In genomic region chr1:162561616-162562451, GRCh38 we compare ENCODE assay signal across 8 cellular contexts. TPM values are rescaled to one million over a fixed set of nuclear protein-coding genes. Genes with fewer than 3 reads are reported as not detected.
DNase-seq lines count a peak whose midpoint lies in the region; ATAC-seq and TF ChIP-seq lines count a peak whose summit lies in the region.

UAP1 (plus strand) TSS chr1:162561722; CDS start chr1:162566069, 4,347 bp downstream.

- intact Hi-C loops in colonic mucosa (cut with DNase I) (no loop called here), lower leg skin (cut with DNase I; ENCODE audit: low total_unique reads) (no loop called here)

- DNase-seq in stimulated activated CD8-positive, alpha-beta memory T cell treated with anti-CD3 and anti-CD28 coated beads, Interleukin-12 subunit alpha, Interleukin-12 subunit beta, amount 100 ng/mL, for 1 hour (ENCODE audit: low read depth), result peak; percentile 23
- no peak for DNase-seq in stimulated activated CD8-positive, alpha-beta memory T cell treated with anti-CD3 and anti-CD28 coated beads, Interleukin-4, amount 100 ng/mL, for 48 hours
- DNase-seq in RKO (ENCODE audit: low spot score) (peak; percentile 69), colonic mucosa (peak; percentile 47), lower leg skin (ENCODE audit: low spot score in 2 of 2) (peak in 1 of 2 donors; percentile 91), SHP77 treated with DMSO at 0.1 percent for 48 hours (lab: John Stamatoyannopoulos, UW) (no peak)
- DNase-seq in stimulated activated naive CD8-positive, alpha-beta T cell treated with anti-CD3 and anti-CD28 coated beads, Interleukin-15, amount 100 ng/mL, for 72 hours, result no peak

- ATAC-seq in HG02938 (IDR thresholded peaks at IDR 0.05; ENCODE audit: unreplicated experiment), result peak; percentile 34
- ATAC-seq in stimulated activated naive CD8-positive, alpha-beta T cell treated with anti-CD3 and anti-CD28 coated beads, Interleukin-15, amount 100 ng/mL, for 72 hours, result peak; percentile 68

- peak within 1 kb of the TSS; percentile 94 to 97 for H3K27ac Mint-ChIP-seq in stimulated activated naive CD8-positive, alpha-beta T cell treated with anti-CD3 and anti-CD28 coated beads, Interleukin-15, amount 100 ng/mL, for 72 hours

- no peaks in the 10 kb centered on the region for H3K36me3 ChIP-seq in colonic mucosa

- H3K4me1 ChIP-seq in colonic mucosa, result peaks cover 6% of the 10 kb centered on the region

- peak within 1 kb of the TSS; percentile 90 for H3K4me3 ChIP-seq in colonic mucosa
- H3K4me3 ChIP-seq in lower leg skin (ENCODE audit: low read depth, poor library complexity, severe bottlenecking), result peak within 1 kb of the TSS; percentile 64

- peak within 1 kb of the TSS; percentile 96 to 98 for H3K9ac ChIP-seq in colonic mucosa (ENCODE audit: low read depth in 2 of 2, low read length in 2 of 2)

- 1 to 2% methylated on average over 10 to 47 of the region's 69 CpGs for WGBS in lower leg skin, 2 donors

- H3K9me3 ChIP-seq in colonic mucosa, result no peaks in the 10 kb centered on the region

- no peaks in the 10 kb centered on the region for H3K27me3 ChIP-seq in colonic mucosa

- H3K4me1 Mint-ChIP-seq in stimulated activated naive CD8-positive, alpha-beta T cell treated with anti-CD3 and anti-CD28 coated beads, Interleukin-15, amount 100 ng/mL, for 72 hours, result peaks cover 53% of the 10 kb centered on the region

- no peaks in the 10 kb centered on the region for H3K27me3 Mint-ChIP-seq in stimulated activated naive CD8-positive, alpha-beta T cell treated with anti-CD3 and anti-CD28 coated beads, Interleukin-15, amount 100 ng/mL, for 72 hours

- H3K4me3 Mint-ChIP-seq in stimulated activated naive CD8-positive, alpha-beta T cell treated with anti-CD3 and anti-CD28 coated beads, Interleukin-15, amount 100 ng/mL, for 72 hours, result peak within 1 kb of the TSS; percentile 89 to 99

- no peaks in the 10 kb centered on the region for H3K9me3 Mint-ChIP-seq in stimulated activated naive CD8-positive, alpha-beta T cell treated with anti-CD3 and anti-CD28 coated beads, Interleukin-15, amount 100 ng/mL, for 72 hours

- no peak for TF ChIP-seq CTCF in colonic mucosa (IDR thresholded peaks at IDR 0.05)
- no peak for TF ChIP-seq CTCF in lower leg skin (IDR thresholded peaks at IDR 0.05)

- peak in 1 of 2 donors; percentile 84 for TF ChIP-seq POLR2A in lower leg skin (IDR thresholded peaks at IDR 0.05)

- peak within 1 kb of the TSS; percentile 98 for H3K27ac ChIP-seq in colonic mucosa

RNA-seq across cellular contexts. Expression of gene UAP1, which starts in this region (rescaled TPM):
- total RNA-seq in colonic mucosa (100 to 1,000 TPM in 1 of 2 donors, 10 to 100 TPM in 1; 79.5 to 144 TPM), lower leg skin (10 to 100 TPM; 29.6 to 40.0 (median 31.3) TPM)

Comparison
In these comparisons a context has a peak if more than half of its experiments do, and no peak if none do; other contexts are left out.
1. DNase-seq: peak in stimulated activated CD8-positive, alpha-beta memory T cell treated with anti-CD3 and anti-CD28 coated beads, Interleukin-12 subunit alpha, Interleukin-12 subunit beta, amount 100 ng/mL, for 1 hour (single experiment), RKO (single experiment) and colonic mucosa (single experiment); none in stimulated activated CD8-positive, alpha-beta memory T cell treated with anti-CD3 and anti-CD28 coated beads, Interleukin-4, amount 100 ng/mL, for 48 hours (single experiment), stimulated activated naive CD8-positive, alpha-beta T cell treated with anti-CD3 and anti-CD28 coated beads, Interleukin-15, amount 100 ng/mL, for 72 hours (0 of 2) and SHP77 treated with DMSO at 0.1 percent for 48 hours (single experiment).